In genomic region chrX:97844943-97845342, GRCh38 we compare ENCODE assay signal across 17 cellular contexts.
A peak's percentile ranks its signal among the peaks of the same experiment; 100 is the strongest.
DNase-seq lines count a peak whose midpoint lies in the region; ATAC-seq and TF ChIP-seq lines count a peak whose summit lies in the region.
"Had no signal": no experiment of that assay in that cellular context is flagged by ENCODE, and none has a peak within 500 bp of the region (broad histone marks: within the 10 kb centered on the region; RNA-seq: fewer than 3 reads in every experiment).

No MANE protein-coding gene starts in this region.

- H3K9me3 ChIP-seq in osteoblast (ENCODE audit: low read depth, low read length), result no peaks in the 10 kb centered on the region
- H3K9me3 ChIP-seq in spleen, result peaks cover 0 to 27% (median 0%) of the 10 kb centered on the region in 8 donors
- H3K9me3 ChIP-seq: Caco-2 had no signal

- POLR2A ChIA-PET in GM10248 (lab: Yijun Ruan, JAX), result no interaction called here

- DNase-seq in GM10248 (ENCODE audit: extremely low spot score) (peak; percentile 2), H7 (peak; percentile 24), osteoblast (ENCODE audit: insufficient read length, low spot score, missing footprints) (peak; percentile 77), spleen (no peak), NCI-H1092 treated with DMSO at 0.1 percent for 48 hours (lab: John Stamatoyannopoulos, UW) (no peak)
- DNase-seq: ACHN; AML-193; Caco-2; CD4-positive, alpha-beta T cell; GDM1; HFFc6; IMR-90 had no signal

- intact Hi-C loops in spleen (cut with DNase I; ENCODE audit: low total_unique reads), result no loop called here

- no peak overlapping the region for H3K4me3 ChIP-seq in H7 (ENCODE audit: insufficient read depth, low read depth, low read length)
- no peak overlapping the region for H3K4me3 ChIP-seq in osteoblast (ENCODE audit: insufficient read depth, low read length)
- no peak overlapping the region for H3K4me3 ChIP-seq in spleen
- H3K4me3 ChIP-seq: GM23338, K562 had no signal

- H3K27me3 ChIP-seq in H7 (ENCODE audit: control insufficient read depth, insufficient read depth, low read length) (no peaks in the 10 kb centered on the region), osteoblast (ENCODE audit: insufficient read depth, low read length) (no peaks in the 10 kb centered on the region), spleen (replicated peaks in 1 of 7) (no peaks in the 10 kb centered on the region)

- no peaks in the 10 kb centered on the region for H3K79me2 ChIP-seq in osteoblast (ENCODE audit: insufficient read depth, low read length)

- no peak overlapping the region for H2AFZ ChIP-seq in osteoblast (ENCODE audit: low read length)
- H2AFZ ChIP-seq: GM23338 had no signal

- no peak for TF ChIP-seq POLR2A in spleen (IDR thresholded peaks at IDR 0.05)

- CTCF ChIA-PET in GM10248 (lab: Yijun Ruan, JAX), result no interaction called here

- H3K4me2 ChIP-seq in osteoblast (ENCODE audit: insufficient read depth, low read length), result no peak overlapping the region
- H3K4me2 ChIP-seq: GM23338 had no signal

- H3K27ac ChIP-seq in osteoblast (ENCODE audit: low read depth, low read length) (no peak overlapping the region), spleen (no peak overlapping the region)
- H3K27ac ChIP-seq: C4-2B had no signal

- TF ChIP-seq CTCF in GM10248 (IDR thresholded peaks at IDR 0.05; ENCODE audit: control extremely low read depth, extremely low read depth, low read depth, missing control alignments), result no peak
- no peak for TF ChIP-seq CTCF in osteoblast (IDR thresholded peaks at IDR 0.05; ENCODE audit: extremely low read depth, low read depth, low read length)
- no peak for TF ChIP-seq CTCF in spleen (IDR thresholded peaks at IDR 0.05 in 8 of 11, conservative IDR thresholded peaks at IDR 0.05 in 3 of 11)

- ATAC-seq in HG03378 (IDR thresholded peaks at IDR 0.05; ENCODE audit: unreplicated experiment), result no peak
- ATAC-seq: GM23338, HCT116, K562 had no signal

- 91 to 97% (median 94%) methylated on average over 10 to 16 of the region's 16 CpGs for WGBS in spleen, 5 donors

- H3K36me3 ChIP-seq in H7 (replicated peaks; ENCODE audit: control insufficient read depth, insufficient read depth, low read length) (no peaks in the 10 kb centered on the region), osteoblast (ENCODE audit: insufficient read depth, low read length) (no peaks in the 10 kb centered on the region), spleen (no peaks in the 10 kb centered on the region)

- H3K4me1 ChIP-seq in osteoblast (ENCODE audit: insufficient read depth, low read length) (no peaks in the 10 kb centered on the region), spleen (no peaks in the 10 kb centered on the region)
- H3K4me1 ChIP-seq: Caco-2 had no signal

- H4K20me1 ChIP-seq in osteoblast (ENCODE audit: insufficient read depth, low read length), result no peaks in the 10 kb centered on the region

Comparison
In these comparisons a context has a peak if more than half of its experiments do, and no peak if none do; other contexts are left out.
1. DNase-seq: peak in GM10248 (single experiment), H7 (single experiment) and osteoblast (single experiment); none in spleen (single experiment) and NCI-H1092 treated with DMSO at 0.1 percent for 48 hours (single experiment).